1 cellular context compared by ENCODE assay signal in genomic region chr21:45550552-45551210, GRCh38.
TF ChIP-seq lines count a peak whose summit lies in the region.

No MANE protein-coding gene starts in this region.

TF ChIP-seq in GM12878, 131 proteins besides CTCF, POLR2A, EP300 and RAD21 (continued from another document):
- TF ChIP-seq BMI1 (IDR thresholded peaks at IDR 0.05; ENCODE audit: borderline replicate concordance) (0 out of 2 replicates have a peak, but pooled peaks have one; percentile 24), NBN (IDR thresholded peaks at IDR 0.05) (0 out of 2 replicates have a peak, but pooled peaks have one; percentile 45), TCF3 (IDR thresholded peaks at IDR 0.05; ENCODE audit: borderline replicate concordance, insufficient read depth, low read depth, low read length) (0 out of 2 replicates have a peak, but pooled peaks have one; percentile 14), TCF12 (IDR thresholded peaks at IDR 0.05; ENCODE audit: low read depth, low read length) (peak; percentile 59; the same call in 1 of the 2 replicates), SRF (IDR thresholded peaks at IDR 0.05; ENCODE audit: low read depth in 2 of 2, low read length in 2 of 2) (0 out of 4 replicates have a peak, but pooled peaks of 1 of the 2 experiments have one; percentile 37), MEF2A (IDR thresholded peaks at IDR 0.05; ENCODE audit: insufficient read depth, low read depth, low read length) (0 out of 2 replicates have a peak, but pooled peaks have one; percentile 40), PML (IDR thresholded peaks at IDR 0.05; ENCODE audit: low read length) (no peak), EZH2 (IDR thresholded peaks at IDR 0.05; ENCODE audit: borderline replicate concordance, control insufficient read depth, low read depth, low read length) (no peak), SPI1 (IDR thresholded peaks at IDR 0.05; ENCODE audit: borderline replicate concordance, insufficient read depth, low read depth, low read length) (peak; percentile 94), BCL3 (IDR thresholded peaks at IDR 0.05; ENCODE audit: borderline replicate concordance, insufficient read depth, low read depth, low read length, poor library complexity, severe bottlenecking) (peak; percentile 52), MTA2 (IDR thresholded peaks at IDR 0.05; ENCODE audit: low read depth) (peak; percentile 53; the same call in 1 of the 2 replicates), LARP7 (IDR thresholded peaks at IDR 0.05) (no peak), ESRRA (IDR thresholded peaks at IDR 0.05; ENCODE audit: low read length) (no peak), HDGF (IDR thresholded peaks at IDR 0.05) (no peak), GATAD2B (conservative IDR thresholded peaks at IDR 0.05; ENCODE audit: low read depth) (peak; percentile 7; the same call in 1 of the 2 replicates), CBFB (IDR thresholded peaks at IDR 0.05; ENCODE audit: low read depth) (peak; percentile 55; the same call in 1 of the 2 replicates), NRF1 (conservative IDR thresholded peaks at IDR 0.05; ENCODE audit: low read depth, low read length) (no peak), CHD1 (IDR thresholded peaks at IDR 0.05; ENCODE audit: low read depth, low read length) (no peak), SP1 (IDR thresholded peaks at IDR 0.05; ENCODE audit: low read depth, low read length) (peak; percentile 64), TCF7 (IDR thresholded peaks at IDR 0.05; ENCODE audit: borderline replicate concordance) (0 out of 2 replicates have a peak, but pooled peaks have one; percentile 35), TBL1XR1 (IDR thresholded peaks at IDR 0.05; ENCODE audit: low read depth, low read length) (peak; percentile 72; the same call in 1 of the 2 replicates), ETV6 (conservative IDR thresholded peaks at IDR 0.05 in 1 of 2, IDR thresholded peaks at IDR 0.05 in 1 of 2; ENCODE audit: borderline replicate concordance in 1 of 2, low read depth in 1 of 2) (peak in 1 of 2 experiments; percentile 51; a peak in 1 of 4 replicates), TAF1 (IDR thresholded peaks at IDR 0.05; ENCODE audit: borderline replicate concordance, low read depth, low read length) (peak; percentile 27; the same call in 1 of the 2 replicates), IKZF2 (IDR thresholded peaks at IDR 0.05) (peak; percentile 94 to 95), MTA3 (IDR thresholded peaks at IDR 0.05; ENCODE audit: borderline replicate concordance, low read length) (peak; percentile 56; the same call in 1 of the 2 replicates), EGR1 (IDR thresholded peaks at IDR 0.05; ENCODE audit: borderline replicate concordance in 1 of 2, low read depth in 2 of 2, low read length in 2 of 2) (peak in 1 of 2 experiments; percentile 84; a peak in 2 of 3 replicates), ATF3 (IDR thresholded peaks at IDR 0.05; ENCODE audit: borderline replicate concordance, extremely low read depth, low read depth, low read length) (no peak), IRF4 (IDR thresholded peaks at IDR 0.05; ENCODE audit: low read depth, low read length) (peak; percentile 70), NFIC (IDR thresholded peaks at IDR 0.05; ENCODE audit: low read depth, low read length) (peak; percentile 73)
